In genomic region chr9:91816356-91816755, GRCh38 we compare ENCODE assay signal across 18 cellular contexts.
"Had no signal": no experiment of that assay in that cellular context is flagged by ENCODE, and none has a peak within 500 bp of the region (broad histone marks: within the 10 kb centered on the region; RNA-seq: fewer than 3 reads in every experiment).

No MANE protein-coding gene starts in this region.

- H3K27ac Mint-ChIP-seq: activated T-helper 17 cell treated with anti-CD3 and anti-CD28 coated beads, Interleukin-2, amount 50 U/mL, for 72 hours; stimulated activated naive B cell treated with anti-CD40 and anti-IgM and Interleukin-4, amounts not matched to agents 10 μg/mL and 1 μg/mL and 100 μg/mL, for 72 hours; T-cell had no signal

- ATAC-seq: activated CD4-positive, CD25-positive, alpha-beta regulatory T cell treated with anti-CD3 and anti-CD28 coated beads, Interleukin-2, amount 50 U/mL, for 24 hours; activated T-helper 17 cell treated with anti-CD3 and anti-CD28 coated beads, Interleukin-2, amount 50 U/mL, for 72 hours; esophagus mucosa; stimulated activated naive B cell treated with anti-CD40 and anti-IgM and Interleukin-4, amounts not matched to agents 10 μg/mL and 1 μg/mL and 100 μg/mL, for 72 hours; T-cell; upper lobe of right lung had no signal

- H3K36me3 Mint-ChIP-seq: stimulated activated naive B cell treated with anti-CD40 and anti-IgM and Interleukin-4, amounts not matched to agents 10 μg/mL and 1 μg/mL and 100 μg/mL, for 72 hours; T-cell had no signal

- H3K9me3 ChIP-seq: upper lobe of right lung had no signal

- H2AFZ ChIP-seq: parathyroid adenoma had no signal

- H3K4me3 Mint-ChIP-seq: activated T-helper 17 cell treated with anti-CD3 and anti-CD28 coated beads, Interleukin-2, amount 50 U/mL, for 72 hours; stimulated activated naive B cell treated with anti-CD40 and anti-IgM and Interleukin-4, amounts not matched to agents 10 μg/mL and 1 μg/mL and 100 μg/mL, for 72 hours; T-cell had no signal

- H3K9ac ChIP-seq: parathyroid adenoma had no signal

- H3K4me3 ChIP-seq: cardiac muscle cell, SK-N-MC, skin epidermis, upper lobe of right lung had no signal

- H3K4me1 Mint-ChIP-seq: activated T-helper 17 cell treated with anti-CD3 and anti-CD28 coated beads, Interleukin-2, amount 50 U/mL, for 72 hours; stimulated activated naive B cell treated with anti-CD40 and anti-IgM and Interleukin-4, amounts not matched to agents 10 μg/mL and 1 μg/mL and 100 μg/mL, for 72 hours; T-cell had no signal

- H3K27ac ChIP-seq: cardiac muscle cell, parathyroid adenoma, SK-N-MC had no signal

- DNase-seq: activated CD4-positive, alpha-beta T cell treated with anti-CD3 and anti-CD28 coated beads, Interleukin-2, amount 50 U/mL, for 1 hour; activated naive CD4-positive, alpha-beta T cell treated with anti-CD3 and anti-CD28 coated beads, Interleukin-2, amount 50 U/mL, for 16 hours; kidney glomerular epithelial cell; midbrain; retina; stimulated activated CD4-positive, alpha-beta T cell treated with anti-CD3 and anti-CD28 coated beads, Interleukin-15, amount 100 ng/mL, for 24 hours; stimulated activated CD4-positive, alpha-beta T cell treated with anti-CD3 and anti-CD28 coated beads, Interleukin-4, amount 100 ng/mL, for 1 hour; stimulated activated naive B cell treated with anti-CD40 and anti-IgM and Interleukin-4, amounts not matched to agents 10 μg/mL and 1 μg/mL and 100 μg/mL, for 72 hours; T-cell; T-helper 9 cell; upper lobe of right lung had no signal

- H3K36me3 ChIP-seq: cardiac muscle cell, upper lobe of right lung had no signal

- H3K27me3 ChIP-seq: cardiac muscle cell, upper lobe of right lung had no signal

- H3K9me3 Mint-ChIP-seq: activated T-helper 17 cell treated with anti-CD3 and anti-CD28 coated beads, Interleukin-2, amount 50 U/mL, for 72 hours; stimulated activated naive B cell treated with anti-CD40 and anti-IgM and Interleukin-4, amounts not matched to agents 10 μg/mL and 1 μg/mL and 100 μg/mL, for 72 hours; T-cell had no signal
